Comparison of ENCODE assay signal across 1 cellular context in the genomic region with DNA sequence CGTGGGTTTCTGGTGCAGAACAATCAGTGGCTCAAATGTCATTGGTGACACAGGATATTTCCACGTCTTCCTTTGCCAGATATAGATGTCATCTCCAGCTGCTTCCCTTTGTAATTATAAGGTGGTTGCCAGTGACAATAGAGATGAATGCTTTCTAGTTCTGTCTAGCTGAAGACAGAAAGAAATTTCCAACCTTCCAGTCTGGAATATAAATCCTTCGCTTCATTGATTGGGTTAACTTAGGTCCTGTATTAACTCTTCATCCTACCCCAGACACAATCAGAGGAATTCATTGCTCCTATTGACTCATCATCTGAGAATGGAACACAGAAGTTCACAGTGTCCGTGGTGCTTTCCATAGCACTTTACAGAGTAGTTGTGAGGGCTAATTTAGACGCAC.
TF ChIP-seq lines count a peak whose summit lies in the region.

No MANE protein-coding gene starts in this region.

TF ChIP-seq in HEK293T, 16 proteins besides CTCF, POLR2A, EP300 and RAD21 (continued from another document):
- TF ChIP-seq CTBP1 (IDR thresholded peaks at IDR 0.05; ENCODE audit: borderline replicate concordance) = no peak
